18 cellular contexts compared by ENCODE assay signal in genomic region chr11:93857413-93858185, GRCh38. TPM values are rescaled to one million over a fixed set of nuclear protein-coding genes. Genes with fewer than 3 reads are reported as not detected.
DNase-seq lines count a peak whose midpoint lies in the region; ATAC-seq and TF ChIP-seq lines count a peak whose summit lies in the region.
"Had no signal": no experiment of that assay in that cellular context is flagged by ENCODE, and none has a peak within 500 bp of the region (broad histone marks: within the 10 kb centered on the region; RNA-seq: fewer than 3 reads in every experiment).

No MANE protein-coding gene starts in this region.

- H3K14ac ChIP-seq in IMR-90 (replicated peaks; ENCODE audit: low read depth, low read length), result no peak overlapping the region

- no peak overlapping the region for H2BK120ac ChIP-seq in IMR-90 (ENCODE audit: low read depth, low read length)

- H4K20me1 ChIP-seq in IMR-90 (ENCODE audit: insufficient read depth, low read length), result no peaks in the 10 kb centered on the region

- H3K9me3 ChIP-seq in IMR-90 (ENCODE audit: control insufficient read depth, insufficient read depth, low read length), result no peaks in the 10 kb centered on the region
- H3K9me3 ChIP-seq: lower lobe of right lung, Peyer's patch had no signal

- no peak overlapping the region for H4K8ac ChIP-seq in IMR-90 (ENCODE audit: low read depth in 2 of 2, low read length in 2 of 2)

- CTCF ChIA-PET in IMR-90 (lab: Yijun Ruan, JAX), result no interaction called here

- H3K27me3 ChIP-seq in IMR-90 (ENCODE audit: control insufficient read depth, insufficient read depth, low read length) (peaks cover 3% of the 10 kb centered on the region), dorsolateral prefrontal cortex (no peaks in the 10 kb centered on the region)
- H3K27me3 ChIP-seq: Peyer's patch had no signal

- TF ChIP-seq CTCF in IMR-90 (conservative IDR thresholded peaks at IDR 0.05; ENCODE audit: low read depth, low read length) (no peak), dorsolateral prefrontal cortex (IDR thresholded peaks at IDR 0.05 in 54 of 56, conservative IDR thresholded peaks at IDR 0.05 in 2 of 56; ENCODE audit: low read depth in 1 of 56, partially characterized antibody in 56 of 56) (no peak)

- H2AK5ac ChIP-seq in IMR-90 (ENCODE audit: low read depth, low read length), result no peak overlapping the region

- H3K4ac ChIP-seq in IMR-90 (ENCODE audit: low read depth, low read length), result no peak overlapping the region

- no peak overlapping the region for H4K91ac ChIP-seq in IMR-90 (ENCODE audit: insufficient read depth, low read depth, low read length)

- no peaks in the 10 kb centered on the region; the same call in 1 of the 2 replicates for H3K9me1 ChIP-seq in IMR-90 (ENCODE audit: insufficient read depth, low read length)

- no peak overlapping the region for H4K5ac ChIP-seq in IMR-90 (ENCODE audit: low read depth, low read length)

- H3K18ac ChIP-seq in IMR-90 (ENCODE audit: low read depth, low read length), result no peak overlapping the region

- H3K56ac ChIP-seq in IMR-90 (ENCODE audit: extremely low read depth, insufficient read depth, low read length), result no peak overlapping the region

- no peak overlapping the region for H3K4me2 ChIP-seq in IMR-90 (ENCODE audit: low read depth, low read length)

- POLR2A ChIA-PET in IMR-90 (lab: Charles Lee; ENCODE audit: unreplicated experiment), result no interaction called here

- no peak overlapping the region for H2BK15ac ChIP-seq in IMR-90 (ENCODE audit: low read depth, low read length)

- no peak overlapping the region for H2AK9ac ChIP-seq in IMR-90 (replicated peaks; ENCODE audit: low read depth, low read length, poor library complexity)

- H3K27ac ChIP-seq in IMR-90 (ENCODE audit: insufficient read depth, low read length) (no peak overlapping the region), dorsolateral prefrontal cortex (peak overlapping the region in 45 of 59 donors; percentile 5 to 75 (median 50))
- H3K27ac ChIP-seq: lower lobe of right lung, Peyer's patch, VCaP had no signal

- no peak overlapping the region for H2BK5ac ChIP-seq in IMR-90 (ENCODE audit: low read depth, low read length, poor library complexity, severe bottlenecking)

- H3K79me1 ChIP-seq in IMR-90 (ENCODE audit: low read depth in 1 of 2, low read length in 2 of 2), result no peaks in the 10 kb centered on the region

- no peak overlapping the region for H2BK20ac ChIP-seq in IMR-90 (ENCODE audit: low read depth, low read length)

- DNase-seq in IMR-90 (no peak), NCI-H69 (lab: John Stamatoyannopoulos, UW) (peak; percentile 11), dorsolateral prefrontal cortex (no peak), left lobe of liver (ENCODE audit: low spot score) (no peak), SHP77 (lab: John Stamatoyannopoulos, UW) (no peak), midbrain (lab: John Stamatoyannopoulos, UW) (no peak)
- no peak for DNase-seq in activated CD4-positive, CD25-positive, alpha-beta regulatory T cell (lab: John Stamatoyannopoulos, UW)
- DNase-seq in activated effector memory CD4-positive, alpha-beta T cell treated with Interleukin-2 at 50 U/mL for 16 hours, result no peak
- DNase-seq: AML-193, lower lobe of right lung, NCI-H1436, NCI-H524 treated with DMSO at 0.1 percent for 48 hours, nephron progenitor cell, Peyer's patch, SW 1271 had no signal

- H2AFZ ChIP-seq in IMR-90 (replicated peaks; ENCODE audit: low read length, poor library complexity), result no peak overlapping the region

- ATAC-seq in IMR-90 (ENCODE audit: low read depth) (peak; percentile 37; the same call in 1 of the 2 replicates), left lobe of liver (peak; percentile 69)
- ATAC-seq: lower lobe of right lung had no signal

- no TSS peak for BruUV-seq in IMR-90 (replicated peaks; lab: Mats Ljungman, UMichigan)

- intact Hi-C loops in IMR-90 (cut with micrococcal nuclease) (no loop called here), dorsolateral prefrontal cortex (cut with DNase I) (no loop called here)

- H3K23ac ChIP-seq in IMR-90 (ENCODE audit: low read depth, low read length), result no peak overlapping the region

- no peak for TF ChIP-seq RAD21 in IMR-90 (IDR thresholded peaks at IDR 0.05; ENCODE audit: low read length)

- no peaks in the 10 kb centered on the region for H3K36me3 ChIP-seq in IMR-90 (ENCODE audit: control insufficient read depth, insufficient read depth, low read length)
- H3K36me3 ChIP-seq: lower lobe of right lung, Peyer's patch had no signal

- TF ChIP-seq POLR2A in IMR-90 (IDR thresholded peaks at IDR 0.05; ENCODE audit: low read depth, low read length), result no peak

- in situ Hi-C loops in IMR-90 (cut with MboI; ENCODE audit: low sequenced_read_pairs), result no loop called here

- dilution Hi-C loops in IMR-90 (cut with HindIII; ENCODE audit: low sequenced_read_pairs, unreplicated experiment), result no loop called here

- H3K4me3 ChIP-seq in IMR-90 (ENCODE audit: insufficient read depth, low read depth, low read length) (no peak overlapping the region), dorsolateral prefrontal cortex (no peak overlapping the region)
- H3K4me3 ChIP-seq: lower lobe of right lung, Peyer's patch had no signal

- no peak overlapping the region for H3K9ac ChIP-seq in IMR-90 (ENCODE audit: low read depth, low read length)

- no CpG with 5 or more reads among the region's 3 CpGs for WGBS in IMR-90 (ENCODE audit: extremely low coverage in 2 of 2, insufficient read length in 1 of 2), 2 experiments

- no peaks in the 10 kb centered on the region for H3K4me1 ChIP-seq in IMR-90 (ENCODE audit: control insufficient read depth, insufficient read depth, low read length)
- H3K4me1 ChIP-seq: lower lobe of right lung, Peyer's patch had no signal

TF ChIP-seq in IMR-90, 13 proteins besides CTCF, POLR2A, EP300 and RAD21:
- TF ChIP-seq USF2 (IDR thresholded peaks at IDR 0.05; ENCODE audit: low read depth, low read length) (no peak), SMC3 (IDR thresholded peaks at IDR 0.05; ENCODE audit: low read depth, low read length) (no peak), NFE2L2 (IDR thresholded peaks at IDR 0.05; ENCODE audit: low read depth, low read length) (no peak), BHLHE40 (IDR thresholded peaks at IDR 0.05; ENCODE audit: low read depth, low read length) (no peak), CEBPB (IDR thresholded peaks at IDR 0.05; ENCODE audit: low read depth, low read length) (no peak), RCOR1 (IDR thresholded peaks at IDR 0.05; ENCODE audit: insufficient replicate concordance, low read length) (no peak), MXI1 (IDR thresholded peaks at IDR 0.05; ENCODE audit: borderline replicate concordance, low read depth, low read length) (no peak), ELK1 (IDR thresholded peaks at IDR 0.05; ENCODE audit: borderline replicate concordance, low read depth, low read length) (no peak), MAZ (IDR thresholded peaks at IDR 0.05; ENCODE audit: borderline replicate concordance, low read depth, low read length) (no peak), FOS (IDR thresholded peaks at IDR 0.05; ENCODE audit: low read depth, low read length) (no peak), RFX5 (IDR thresholded peaks at IDR 0.05; ENCODE audit: low read depth, low read length) (no peak), MAFK (IDR thresholded peaks at IDR 0.05; ENCODE audit: low read depth, low read length) (no peak), CHD1 (IDR thresholded peaks at IDR 0.05; ENCODE audit: low read depth, low read length) (no peak)

RNA-seq across cellular contexts. Expression of gene VSTM5, which starts 7.2 kb away (rescaled TPM):
- 0.28 and 0.36 TPM in 2 replicates for total RNA-seq in IMR-90 (2012; rRNA removed)
- polyA plus RNA-seq in IMR-90 (2012; rRNA removed), result 0.17 and 0.43 TPM in 2 replicates
- polyA plus RNA-seq in IMR-90 (2012; cell fraction: cytosol; rRNA removed), result 0.14 and 0.15 TPM in 2 replicates
- polyA plus RNA-seq in IMR-90 (2012; cell fraction: nucleus; rRNA removed; ENCODE audit: low replicate concordance), result 0.53 and 1.5 TPM in 2 replicates
- 10 to 100 TPM in 17 of 120 experiments, 1 to 10 TPM in 103; 3.1 to 14.3 (median 7.6) TPM for total RNA-seq in dorsolateral prefrontal cortex
- not detected for total RNA-seq in left lobe of liver
- total RNA-seq: activated CD8-positive, alpha-beta memory T cell treated with anti-CD3 and anti-CD28 coated beads for 36 hours; activated T-helper 2 cell treated with anti-CD3 and anti-CD28 coated beads, Interferon-gamma antibody, Interleukin-2, Interleukin-4, amounts not matched to agents 10 μg/mL and 5 μg/mL and 100 μg/mL, durations not matched to agents 14 hours and 24 hours and 36 hours; lower lobe of right lung had no signal
